ENCODE assay signal across 8 cellular contexts in genomic region chr1:151164732-151165280, GRCh38. TPM values are rescaled to one million over a fixed set of nuclear protein-coding genes. Genes with fewer than 3 reads are reported as not detected.
A peak's percentile ranks its signal among the peaks of the same experiment; 100 is the strongest.
DNase-seq lines count a peak whose midpoint lies in the region; ATAC-seq, FAIRE-seq and TF ChIP-seq lines count a peak whose summit lies in the region.

No MANE protein-coding gene starts in this region.

- no peaks in the 10 kb centered on the region for H3K9me2 ChIP-seq in Karpas-422 (replicated peaks; ENCODE audit: insufficient read depth, low read length)

- no peaks in the 10 kb centered on the region for H3K9me3 ChIP-seq in A549
- no peaks in the 10 kb centered on the region for H3K9me3 ChIP-seq in Karpas-422 (ENCODE audit: low read length)
- no peaks in the 10 kb centered on the region for H3K9me3 ChIP-seq in mucosa of descending colon

- H3K79me2 ChIP-seq in Karpas-422 (ENCODE audit: low read length): peaks cover 22% of the 10 kb centered on the region

- no peak for TF ChIP-seq RAD21 in A549 (conservative IDR thresholded peaks at IDR 0.05 in 1 of 2, IDR thresholded peaks at IDR 0.05 in 1 of 2)

- CTCF ChIA-PET in A549 (lab: Yijun Ruan, JAX): interaction anchor here (0.5 to 3.1 kb wide), 5 partner anchors 8 to 270 kb away, joined by 3 to 10 read pairs (median 4); partner anchors contain the start of gene TNFAIP8L2

- H3K4me2 ChIP-seq in A549: peak overlapping the region; percentile 98
- H3K4me2 ChIP-seq in Karpas-422 (ENCODE audit: low read depth, low read length, poor library complexity, severe bottlenecking): peak overlapping the region; percentile 67

- peak overlapping the region; percentile 69 for H3K9ac ChIP-seq in Karpas-422 (ENCODE audit: low read length)

- WGBS in A549 (ENCODE audit: missing lambda C conversion rate): 61% methylated on average over 11 of the region's 11 CpGs

- no peaks in the 10 kb centered on the region for H4K20me1 ChIP-seq in Karpas-422 (ENCODE audit: insufficient read depth, low read depth, low read length)

- TF ChIP-seq CTCF in A549 (IDR thresholded peaks at IDR 0.05) (no peak), mucosa of descending colon (IDR thresholded peaks at IDR 0.05) (no peak)

- peaks cover 14% of the 10 kb centered on the region; the same call in 2 of the 3 replicates for H3K4me1 ChIP-seq in A549
- peaks cover 34% of the 10 kb centered on the region for H3K4me1 ChIP-seq in Karpas-422 (ENCODE audit: low read length)
- H3K4me1 ChIP-seq in mucosa of descending colon (ENCODE audit: low read depth): peaks cover 11% of the 10 kb centered on the region

- peaks cover 9% of the 10 kb centered on the region; the same call in 1 of the 2 replicates for H3K36me3 ChIP-seq in Karpas-422 (ENCODE audit: insufficient read depth, low read length)
- no peaks in the 10 kb centered on the region for H3K36me3 ChIP-seq in mucosa of descending colon (ENCODE audit: low read depth)

- H3K27me3 ChIP-seq in Karpas-422 (ENCODE audit: low read length): no peaks in the 10 kb centered on the region

- DNase-seq in A549 (ENCODE audit: low read depth in 1 of 2, low spot score in 1 of 2) (no peak), Karpas-422 (no peak), dedifferentiated amniotic fluid mesenchymal stem cell (ENCODE audit: extremely low spot score) (peak; percentile 26), mucosa of descending colon (peak in 1 of 3 donors; percentile 65), iPS-NIHi11 (ENCODE audit: low spot score) (no peak), DMS53 treated with DMSO at 0.1 percent for 48 hours (lab: John Stamatoyannopoulos, UW; ENCODE audit: unreplicated experiment) (no peak), DMS79 (lab: John Stamatoyannopoulos, UW) (no peak), GOT3 (lab: John Stamatoyannopoulos, UW) (no peak)

- POLR2A ChIA-PET in A549 (lab: Yijun Ruan, JAX): interaction anchor here (2.1 kb wide), 1 partner anchor 25 kb away, joined by 12 read pairs; the partner anchor contains the start of gene VPS72

- no peak for TF ChIP-seq POLR2A in A549 (IDR thresholded peaks at IDR 0.05; ENCODE audit: low read length)

- H3K27ac ChIP-seq in A549 (peak overlapping the region; percentile 86 to 91), Karpas-422 (ENCODE audit: low read length) (no peak overlapping the region)

- no peak for FAIRE-seq in A549 (lab: Jason Lieb, UNC)

- H2AFZ ChIP-seq in Karpas-422 (ENCODE audit: low read length): no peak overlapping the region

- ATAC-seq in A549 (peak in 1 of 2 experiments; percentile 14; a peak in 1 of 6 replicates), mucosa of descending colon (no peak)

- intact Hi-C loops in mucosa of descending colon (cut with DNase I, micrococcal nuclease): no loop called here

- no peak for TF ChIP-seq EP300 in A549 (IDR thresholded peaks at IDR 0.05)

- H3K4me3 ChIP-seq in A549 (peak overlapping the region; percentile 75), Karpas-422 (ENCODE audit: low read length) (peak overlapping the region; percentile 96), mucosa of descending colon (peak overlapping the region; percentile 42)

TF ChIP-seq in A549, 52 proteins besides CTCF, POLR2A, EP300 and RAD21:
- TF ChIP-seq EHMT2 (IDR thresholded peaks at IDR 0.05; ENCODE audit: low read depth) (no peak), KDM1A (IDR thresholded peaks at IDR 0.05; ENCODE audit: low read depth) (no peak), PHF8 (IDR thresholded peaks at IDR 0.05; ENCODE audit: borderline replicate concordance, low read depth) (no peak), BCL3 (IDR thresholded peaks at IDR 0.05) (no peak), HOXA7 (CRISPR knock-in tag; IDR thresholded peaks at IDR 0.05) (no peak)

RNA-seq across cellular contexts. Expression of gene LYSMD1, which starts 0.9 kb away (rescaled TPM):
- polyA plus RNA-seq in A549 (2011; rRNA removed) (10.5 and 11.6 TPM in 2 replicates), A549 (2017; fragmentation: RNase III; extraction: RNeasy Plus Mini Kit Qiagen cat#74134 plus additional on column Dnase treatment) (7.0 to 7.3 TPM (median 7.3 TPM) in 3 replicates)
- 3.4 and 3.5 TPM in 2 replicates for polyA plus RNA-seq in A549 (2012; cell fraction: cytosol; rRNA removed)
- polyA plus RNA-seq in A549 (2012; cell fraction: nucleus; rRNA removed): 2.5 and 3.9 TPM in 2 replicates
- 9.3 and 12.4 TPM in 2 replicates for polyA minus RNA-seq in A549 (2011; rRNA and poly(A)+ RNA removed)
- 2.1 and 6.6 TPM in 2 replicates for total RNA-seq in Karpas-422 (2014; rRNA removed; shearing (Covaris generic); ENCODE audit: low replicate concordance)
- total RNA-seq in mucosa of descending colon: 10 to 100 TPM in 2 of 3 donors, 1 to 10 TPM in 1; 7.6 to 14.0 (median 10.0) TPM

RNA-seq across cellular contexts. Expression of gene SCNM1, which starts 1.1 kb away (rescaled TPM):
- polyA plus RNA-seq in A549 (2011; rRNA removed) (27.9 and 29.3 TPM in 2 replicates), A549 (2017; fragmentation: RNase III; extraction: RNeasy Plus Mini Kit Qiagen cat#74134 plus additional on column Dnase treatment) (29.5 to 31.7 TPM (median 30.9 TPM) in 3 replicates)
- polyA plus RNA-seq in A549 (2012; cell fraction: cytosol; rRNA removed): 17.9 and 21.8 TPM in 2 replicates
- 22.0 and 28.1 TPM in 2 replicates for polyA plus RNA-seq in A549 (2012; cell fraction: nucleus; rRNA removed)
- polyA minus RNA-seq in A549 (2011; rRNA and poly(A)+ RNA removed): 20.5 and 22.6 TPM in 2 replicates
- total RNA-seq in Karpas-422 (2014; rRNA removed; shearing (Covaris generic); ENCODE audit: low replicate concordance): 78.9 and 84.1 TPM in 2 replicates
- total RNA-seq in mucosa of descending colon: 10 to 100 TPM; 27.9 to 37.8 (median 28.1) TPM

RNA-seq across cellular contexts. Expression of gene TNFAIP8L2, which starts 8.4 kb away (rescaled TPM):
- polyA plus RNA-seq in A549 (2011; rRNA removed) (not detected in 2 replicates), A549 (2017; fragmentation: RNase III; extraction: RNeasy Plus Mini Kit Qiagen cat#74134 plus additional on column Dnase treatment) (not detected in 3 replicates)
- not detected in 2 replicates for polyA plus RNA-seq in A549 (2012; cell fraction: cytosol; rRNA removed)
- polyA plus RNA-seq in A549 (2012; cell fraction: nucleus; rRNA removed): not detected in 2 replicates
- polyA minus RNA-seq in A549 (2011; rRNA and poly(A)+ RNA removed): not detected in 2 replicates
- total RNA-seq in Karpas-422 (2014; rRNA removed; shearing (Covaris generic); ENCODE audit: low replicate concordance): 29.3 and 30.7 TPM in 2 replicates
- total RNA-seq in mucosa of descending colon: 1 to 10 TPM; 1.3 to 2.8 (median 2.5) TPM

RNA-seq across cellular contexts. Expression of gene TMOD4, which starts 11.0 kb away (rescaled TPM):
- polyA plus RNA-seq in A549 (2011; rRNA removed) (0.30 TPM in 1 of 2 replicates, not detected in the other), A549 (2017; fragmentation: RNase III; extraction: RNeasy Plus Mini Kit Qiagen cat#74134 plus additional on column Dnase treatment) (0.29 to 0.49 TPM in 2 of 3 replicates, not detected in the other)
- 0.38 TPM in 2 replicates for polyA plus RNA-seq in A549 (2012; cell fraction: cytosol; rRNA removed)
- polyA plus RNA-seq in A549 (2012; cell fraction: nucleus; rRNA removed): 0.42 TPM in 1 of 2 replicates, not detected in the other
- polyA minus RNA-seq in A549 (2011; rRNA and poly(A)+ RNA removed): 0.50 TPM in 1 of 2 replicates, not detected in the other
- 0.52 TPM in 1 of 2 replicates, not detected in the other for total RNA-seq in Karpas-422 (2014; rRNA removed; shearing (Covaris generic); ENCODE audit: low replicate concordance)
- 1 to 10 TPM in 2 of 3 donors, not detected in 1; 1.0 to 2.5 TPM for total RNA-seq in mucosa of descending colon

RNA-seq across cellular contexts. Expression of gene SEMA6C, which starts 18.4 kb away (rescaled TPM):
- polyA plus RNA-seq in A549 (2011; rRNA removed) (1.3 and 1.7 TPM in 2 replicates), A549 (2017; fragmentation: RNase III; extraction: RNeasy Plus Mini Kit Qiagen cat#74134 plus additional on column Dnase treatment) (1.5 to 2.5 TPM (median 1.6 TPM) in 3 replicates)
- polyA plus RNA-seq in A549 (2012; cell fraction: cytosol; rRNA removed): 1.4 and 2.0 TPM in 2 replicates
- 14.6 and 19.5 TPM in 2 replicates for polyA plus RNA-seq in A549 (2012; cell fraction: nucleus; rRNA removed)
- polyA minus RNA-seq in A549 (2011; rRNA and poly(A)+ RNA removed): 1.1 and 2.9 TPM in 2 replicates
- 1.4 and 1.6 TPM in 2 replicates for total RNA-seq in Karpas-422 (2014; rRNA removed; shearing (Covaris generic); ENCODE audit: low replicate concordance)
- 1 to 10 TPM; 1.9 to 9.3 (median 4.3) TPM for total RNA-seq in mucosa of descending colon

Comparison
In these comparisons a context has a peak if more than half of its experiments do, and no peak if none do; other contexts are left out.
1. H3K4me3 ChIP-seq: peak in every context shown above with its lines; median percentile 96 in Karpas-422; 75 in A549; 42 in mucosa of descending colon.